ENCODE assay signal across 13 cellular contexts in genomic region chr3:150269526-150269925, GRCh38.
DNase-seq lines count a peak whose midpoint lies in the region; ATAC-seq and TF ChIP-seq lines count a peak whose summit lies in the region.
"Had no signal": no experiment of that assay in that cellular context is flagged by ENCODE, and none has a peak within 500 bp of the region (broad histone marks: within the 10 kb centered on the region; RNA-seq: fewer than 3 reads in every experiment).

No MANE protein-coding gene starts in this region.

- 34% methylated on average over 3 of the region's 3 CpGs for WGBS in right lobe of liver (ENCODE audit: insufficient coverage, low coverage, low lambda C conversion rate, missing lambda C conversion rate)

- no peaks in the 10 kb centered on the region for H3F3A ChIP-seq in Loucy (ENCODE audit: low read depth)

- 0 out of 2 replicates have a peak overlapping the region, but pooled peaks have one; percentile 55 for H2AFZ ChIP-seq in Loucy (ENCODE audit: low read length)

- no peaks in the 10 kb centered on the region for H3K9me3 ChIP-seq in Loucy (ENCODE audit: insufficient read depth, low read depth, low read length)
- H3K9me3 ChIP-seq in colonic mucosa, result no peaks in the 10 kb centered on the region
- no peaks in the 10 kb centered on the region for H3K9me3 ChIP-seq in right lobe of liver

- H4K20me1 ChIP-seq in Loucy (ENCODE audit: insufficient read depth, low read length, poor library complexity, severe bottlenecking), result no peaks in the 10 kb centered on the region

- intact Hi-C loops in colonic mucosa (cut with DNase I) (no loop called here), right lobe of liver (cut with DNase I) (no loop called here), Right ventricle myocardium superior (cut with DNase I) (no loop called here)

- H3K4me1 ChIP-seq in Loucy (ENCODE audit: insufficient read depth, low read length, poor library complexity, severe bottlenecking) (no peaks in the 10 kb centered on the region), colonic mucosa (no peaks in the 10 kb centered on the region), right lobe of liver (peaks cover 0 to 24% (median 7%) of the 10 kb centered on the region in 4 donors)

- no peak for DNase-seq in colonic mucosa
- DNase-seq in right lobe of liver, result no peak
- DNase-seq in NCI-H524 (lab: John Stamatoyannopoulos, UW), result no peak
- DNase-seq in Right ventricle myocardium superior, result no peak
- DNase-seq in DMS53 (lab: John Stamatoyannopoulos, UW), result no peak
- DNase-seq: Calu3; CD4-positive, CD25-positive, alpha-beta regulatory T cell; DMS 273 treated with DMSO at 0.1 percent for 48 hours; DMS79 had no signal

- H3K9ac ChIP-seq in Loucy (ENCODE audit: low read depth, low read length, poor library complexity, severe bottlenecking), result no peak overlapping the region
- H3K9ac ChIP-seq in colonic mucosa (ENCODE audit: low read depth in 2 of 2, low read length in 2 of 2), result no peak overlapping the region

- no peaks in the 10 kb centered on the region for H3K9me2 ChIP-seq in Loucy (replicated peaks; ENCODE audit: low read depth, low read length)

- H3K4me3 ChIP-seq in Loucy (ENCODE audit: low read length, poor library complexity, severe bottlenecking), result no peak overlapping the region
- no peak overlapping the region for H3K4me3 ChIP-seq in colonic mucosa
- no peak overlapping the region for H3K4me3 ChIP-seq in right lobe of liver
- H3K4me3 ChIP-seq: GM12878 had no signal

- H3K27me3 ChIP-seq in Loucy (ENCODE audit: insufficient read depth, low read length, poor library complexity, severe bottlenecking) (no peaks in the 10 kb centered on the region), colonic mucosa (no peaks in the 10 kb centered on the region), right lobe of liver (no peaks in the 10 kb centered on the region)

- TF ChIP-seq CTCF in Loucy (conservative IDR thresholded peaks at IDR 0.05; ENCODE audit: low read length) (no peak), colonic mucosa (IDR thresholded peaks at IDR 0.05) (no peak), right lobe of liver (IDR thresholded peaks at IDR 0.05) (no peak)

- ATAC-seq in right lobe of liver (peak in 1 of 4 donors; percentile 18), GM21381 (IDR thresholded peaks at IDR 0.05; ENCODE audit: unreplicated experiment) (no peak), Right ventricle myocardium superior (ENCODE audit: poor library complexity) (no peak)
- ATAC-seq: HCT116 had no signal

- H3K27ac ChIP-seq in colonic mucosa (peak overlapping the region; percentile 65), right lobe of liver (peak overlapping the region; percentile 69 to 90 (median 87))

- H3K4me2 ChIP-seq in Loucy (ENCODE audit: low read depth, low read length, poor library complexity, severe bottlenecking), result no peak overlapping the region

- H3K36me3 ChIP-seq in Loucy (ENCODE audit: insufficient read depth, low read length), result no peaks in the 10 kb centered on the region
- H3K36me3 ChIP-seq in colonic mucosa, result no peaks in the 10 kb centered on the region
- H3K36me3 ChIP-seq in right lobe of liver, result no peaks in the 10 kb centered on the region

- TF ChIP-seq POLR2A in right lobe of liver (IDR thresholded peaks at IDR 0.05), result no peak

- no peaks in the 10 kb centered on the region for H3K79me2 ChIP-seq in Loucy (ENCODE audit: insufficient read depth, low read length)
